19 cellular contexts compared by ENCODE assay signal in the genomic region with DNA sequence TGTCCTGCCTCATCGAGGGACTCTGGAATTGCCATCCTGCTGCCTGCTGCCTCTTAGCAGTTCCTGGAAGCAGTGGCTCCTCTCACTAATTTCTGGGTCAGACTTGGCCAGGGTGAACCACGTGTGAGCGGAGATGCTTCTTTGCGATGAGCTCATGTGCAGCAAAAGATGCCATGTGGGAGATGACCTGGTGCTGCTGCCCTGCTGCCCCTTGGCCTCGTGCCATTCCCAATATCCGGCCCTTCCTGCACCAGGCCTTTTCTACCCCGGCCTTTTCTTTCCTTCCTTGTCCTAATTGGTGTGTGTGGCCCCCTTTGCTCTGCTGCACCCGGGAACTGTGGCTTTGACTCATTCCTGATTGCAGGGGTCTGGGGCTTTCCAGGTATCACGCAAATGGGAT.
"Had no signal": no experiment of that assay in that cellular context is flagged by ENCODE, and none has a peak within 500 bp of the region (broad histone marks: within the 10 kb centered on the region; RNA-seq: fewer than 3 reads in every experiment).

No MANE protein-coding gene starts in this region.

- DNase-seq: cortex of kidney; effector memory CD8-positive, alpha-beta T cell; erythroblast; esophagus squamous epithelium; foreskin melanocyte; natural killer cell; sigmoid colon; stimulated activated CD4-positive, alpha-beta T cell treated with anti-CD3 and anti-CD28 coated beads, Interleukin-4, amount 100 ng/mL, for 4 hours had no signal

- H3K9me3 ChIP-seq: esophagus squamous epithelium, left ventricle myocardium inferior, prostate gland, sigmoid colon, thoracic aorta, tibial nerve, vagina had no signal

- H2AFZ ChIP-seq: parathyroid adenoma had no signal

- H3K27ac ChIP-seq: esophagus squamous epithelium, left ventricle myocardium inferior, parathyroid adenoma, prostate gland, sigmoid colon, thoracic aorta, tibial nerve, vagina had no signal

- H3K27me3 ChIP-seq: esophagus squamous epithelium, sigmoid colon, tibial nerve, vagina had no signal

- H3K4me1 ChIP-seq: esophagus squamous epithelium, left ventricle myocardium inferior, prostate gland, sigmoid colon, tibial nerve, vagina had no signal

- H3K9ac ChIP-seq: parathyroid adenoma had no signal

- ATAC-seq: effector memory CD8-positive, alpha-beta T cell; natural killer cell; right cardiac atrium; stimulated activated memory B cell treated with anti-CD40 and anti-IgM and Interleukin-4, amounts not matched to agents 10 μg/mL and 1 μg/mL and 100 μg/mL, for 72 hours had no signal

- H3K79me2 ChIP-seq: parathyroid adenoma had no signal

- H3K36me3 ChIP-seq: esophagus squamous epithelium, left ventricle myocardium inferior, prostate gland, sigmoid colon, thoracic aorta, tibial nerve, vagina had no signal

- H3K4me3 ChIP-seq: esophagus squamous epithelium, left ventricle myocardium inferior, lung, prostate gland, sigmoid colon, thoracic aorta, tibial nerve, vagina had no signal

- FAIRE-seq: endometrium, keratinocyte had no signal
